ENCODE assay signal across 10 cellular contexts in genomic region chr7:22732556-22733126, GRCh38. TPM values are rescaled to one million over a fixed set of nuclear protein-coding genes. Genes with fewer than 3 reads are reported as not detected.
DNase-seq lines count a peak whose midpoint lies in the region; ATAC-seq and TF ChIP-seq lines count a peak whose summit lies in the region.
"Had no signal": no experiment of that assay in that cellular context is flagged by ENCODE, and none has a peak within 500 bp of the region (broad histone marks: within the 10 kb centered on the region; RNA-seq: fewer than 3 reads in every experiment).

No MANE protein-coding gene starts in this region.

- H3K27me3 ChIP-seq in RWPE2 (ENCODE audit: insufficient read depth, poor library complexity, severe bottlenecking) (no peaks in the 10 kb centered on the region), foreskin keratinocyte (no peaks in the 10 kb centered on the region), Karpas-422 (ENCODE audit: low read length) (no peaks in the 10 kb centered on the region)
- H3K27me3 ChIP-seq: SJSA1 had no signal

- H3K4me3 ChIP-seq in AG09309 (ENCODE audit: control insufficient read depth, low read depth, low read length) (no peak overlapping the region), RWPE2 (ENCODE audit: severe bottlenecking) (no peak overlapping the region), Karpas-422 (ENCODE audit: low read length) (no peak overlapping the region)
- H3K4me3 ChIP-seq: SJSA1 had no signal

- H3K4me2 ChIP-seq in Karpas-422 (ENCODE audit: low read depth, low read length, poor library complexity, severe bottlenecking) = no peak overlapping the region

- no peak overlapping the region for H2AFZ ChIP-seq in Karpas-422 (ENCODE audit: low read length)

- no peaks in the 10 kb centered on the region for H3K79me2 ChIP-seq in Karpas-422 (ENCODE audit: low read length)

- H3K9me3 ChIP-seq in RWPE2 (ENCODE audit: severe bottlenecking) (no peaks in the 10 kb centered on the region), Karpas-422 (ENCODE audit: low read length) (no peaks in the 10 kb centered on the region)
- H3K9me3 ChIP-seq: SJSA1 had no signal

- ATAC-seq in RWPE2 (ENCODE audit: low read depth) = peak; percentile 59
- peak; percentile 72 for ATAC-seq in foreskin keratinocyte
- ATAC-seq in HG02610 (IDR thresholded peaks at IDR 0.05; ENCODE audit: unreplicated experiment) = no peak

- H3K4me1 ChIP-seq in RWPE2 (ENCODE audit: insufficient read depth, poor library complexity, severe bottlenecking) (peaks cover 24% of the 10 kb centered on the region), foreskin keratinocyte (peaks cover 6% of the 10 kb centered on the region), Karpas-422 (ENCODE audit: low read length) (0 out of 2 replicates have a peak, but pooled peaks cover 3% of the 10 kb centered on the region)

- TF ChIP-seq CTCF in AG09309 (IDR thresholded peaks at IDR 0.05; ENCODE audit: control insufficient read depth, insufficient read depth, low read depth, low read length, missing control alignments) (peak; percentile 45), GM12873 (IDR thresholded peaks at IDR 0.05; ENCODE audit: insufficient read depth, low read depth, low read length, missing control alignments) (peak; percentile 37), RWPE2 (IDR thresholded peaks at IDR 0.05; ENCODE audit: poor library complexity, severe bottlenecking) (peak; percentile 81), foreskin keratinocyte (conservative IDR thresholded peaks at IDR 0.05) (peak; percentile 89)

- H3K36me3 ChIP-seq in RWPE2 (ENCODE audit: low read depth) = peaks cover 10% of the 10 kb centered on the region
- H3K36me3 ChIP-seq in Karpas-422 (ENCODE audit: insufficient read depth, low read length) = no peaks in the 10 kb centered on the region

- H3K27ac ChIP-seq in RWPE2 (ENCODE audit: poor library complexity, severe bottlenecking) = no peak overlapping the region
- H3K27ac ChIP-seq in foreskin keratinocyte = peak overlapping the region; percentile 23
- H3K27ac ChIP-seq in Karpas-422 (ENCODE audit: low read length) = no peak overlapping the region
- H3K27ac ChIP-seq: epithelial cell of prostate, SJSA1 had no signal

- no peaks in the 10 kb centered on the region for H3K9me2 ChIP-seq in Karpas-422 (replicated peaks; ENCODE audit: insufficient read depth, low read length)

- H4K20me1 ChIP-seq in Karpas-422 (ENCODE audit: insufficient read depth, low read depth, low read length) = no peaks in the 10 kb centered on the region

- no peak for DNase-seq in AG09309 (ENCODE audit: low read depth)
- no peak for DNase-seq in RWPE2 (ENCODE audit: low spot score)
- DNase-seq in foreskin keratinocyte = peak; percentile 46 to 69
- no peak for DNase-seq in Karpas-422
- DNase-seq in NCI-H2196 treated with DMSO at 0.1 percent for 48 hours (lab: John Stamatoyannopoulos, UW; ENCODE audit: unreplicated experiment) = no peak
- no peak for DNase-seq in GF-D8 (lab: John Stamatoyannopoulos, UW)

- no peak overlapping the region for H3K9ac ChIP-seq in Karpas-422 (ENCODE audit: low read length)

RNA-seq across cellular contexts. Expression of gene IL6, which starts 5.6 kb away (rescaled TPM):
- total RNA-seq in foreskin keratinocyte = 0.28 TPM in 1 of 2 replicates, not detected in the other
- 0.07 TPM in 1 of 2 replicates, not detected in the other for polyA plus RNA-seq in foreskin keratinocyte
- 0.25 TPM in 1 of 2 replicates, not detected in the other for total RNA-seq in Karpas-422 (2014; rRNA removed; shearing (Covaris generic); ENCODE audit: low replicate concordance)

Comparison
In these comparisons a context has a peak if more than half of its experiments do, and no peak if none do; other contexts are left out.
1. DNase-seq: peak in foreskin keratinocyte (2 of 2); none in AG09309 (single experiment), RWPE2 (single experiment), Karpas-422 (single experiment), NCI-H2196 treated with DMSO at 0.1 percent for 48 hours (single experiment) and GF-D8 (single experiment).
2. CTCF ChIP-seq: peak in every context shown above with its lines; median percentile 89 in foreskin keratinocyte; 81 in RWPE2; 45 in AG09309; 37 in GM12873.